In the genomic region with DNA sequence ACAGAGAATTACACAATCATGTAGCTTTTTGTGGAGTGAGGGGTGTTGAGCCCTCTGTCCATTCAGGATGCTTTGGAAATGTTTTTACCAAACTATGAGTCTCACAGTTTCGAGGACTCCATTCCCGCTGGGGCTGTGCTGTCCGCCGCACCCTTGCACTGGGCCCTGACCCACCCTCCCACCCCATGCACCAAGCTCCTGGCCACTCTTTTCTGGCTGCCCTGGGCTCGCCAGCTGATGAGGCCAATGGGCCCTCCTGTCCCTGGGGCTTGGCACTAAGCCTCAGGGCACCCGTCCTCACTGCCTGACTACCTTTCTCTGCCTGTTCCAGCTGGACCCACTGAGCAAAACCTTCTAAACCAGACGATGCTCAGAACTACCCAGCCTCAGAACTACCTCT, we compare ENCODE assay signal across 24 cellular contexts.
DNase-seq lines count a peak whose midpoint lies in the region; ATAC-seq and TF ChIP-seq lines count a peak whose summit lies in the region.
"Had no signal": no experiment of that assay in that cellular context is flagged by ENCODE, and none has a peak within 500 bp of the region (broad histone marks: within the 10 kb centered on the region; RNA-seq: fewer than 3 reads in every experiment).

No MANE protein-coding gene starts in this region.

- H3K36me3 ChIP-seq in heart right ventricle (no peaks in the 10 kb centered on the region), Peyer's patch (no peaks in the 10 kb centered on the region)
- H3K36me3 ChIP-seq: BE2C; BLaER1 treated with 17β-estradiol and CSF1 and Interleukin-3, amounts not matched to agents 10 nM and 100 nM had no signal

- no peaks in the 10 kb centered on the region for H3K9me3 Mint-ChIP-seq in type B pancreatic cell
- H3K9me3 Mint-ChIP-seq: CD4-positive, alpha-beta T cell; H9 had no signal

- DNase-seq in cardiac septum (ENCODE audit: low spot score) (peak; percentile 47), heart right ventricle (no peak), Peyer's patch (peak in 2 of 3 donors; percentile 22 to 23), posterior vena cava (ENCODE audit: low spot score) (peak; percentile 20), type B pancreatic cell (ENCODE audit: extremely low spot score, unreplicated experiment) (peak; percentile 20), SHP77 (lab: John Stamatoyannopoulos, UW) (no peak)
- no peak for DNase-seq in stimulated activated CD4-positive, alpha-beta T cell treated with anti-CD3 and anti-CD28 coated beads, Interleukin-4, amount 100 ng/mL, for 24 hours
- DNase-seq: 8988T, ACHN, AML-193, BE2C, DMS 273 treated with DMSO at 0.1 percent for 48 hours, DMS79, EL, GDM1 had no signal

- H3K4me1 Mint-ChIP-seq in type B pancreatic cell (ENCODE audit: unreplicated experiment), result peaks cover 5% of the 10 kb centered on the region
- H3K4me1 Mint-ChIP-seq: CD14-positive monocyte; CD8-positive, alpha-beta memory T cell; GM23338 had no signal

- intact Hi-C loops in cardiac septum (cut with DNase I), result no loop called here
- intact Hi-C loops in heart right ventricle (cut with DNase I), result no loop called here
- intact Hi-C loops in posterior vena cava (cut with DNase I), result no loop called here

- no peaks in the 10 kb centered on the region for H3K36me3 Mint-ChIP-seq in type B pancreatic cell
- H3K36me3 Mint-ChIP-seq: CD14-positive monocyte; CD8-positive, alpha-beta memory T cell had no signal

- H3K27me3 Mint-ChIP-seq in type B pancreatic cell, result no peaks in the 10 kb centered on the region
- H3K27me3 Mint-ChIP-seq: CD4-positive, alpha-beta T cell had no signal

- H3K27me3 ChIP-seq in heart right ventricle (peaks cover 0 to 6% (median 0%) of the 10 kb centered on the region in 7 donors), Peyer's patch (no peaks in the 10 kb centered on the region)
- H3K27me3 ChIP-seq: BE2C; BLaER1 treated with 17β-estradiol and CSF1 and Interleukin-3, amounts not matched to agents 10 nM and 100 nM had no signal

- TF ChIP-seq CTCF in heart right ventricle (IDR thresholded peaks at IDR 0.05) (no peak), Peyer's patch (IDR thresholded peaks at IDR 0.05) (no peak), type B pancreatic cell (conservative IDR thresholded peaks at IDR 0.05) (no peak)

- H3K4me3 ChIP-seq in heart right ventricle (no peak overlapping the region), Peyer's patch (no peak overlapping the region)
- H3K4me3 ChIP-seq: A549; BLaER1 treated with 17β-estradiol and CSF1 and Interleukin-3, amounts not matched to agents 10 nM and 100 nM; GM12878; GM23338 had no signal

- H3K27ac ChIP-seq in heart right ventricle (no peak overlapping the region), Peyer's patch (no peak overlapping the region)
- H3K27ac ChIP-seq: A549; BLaER1 treated with 17β-estradiol and CSF1 and Interleukin-3, amounts not matched to agents 10 nM and 100 nM had no signal

- WGBS in heart right ventricle, 2 donors, result 77 to 81% methylated on average over 7 of the region's 7 CpGs

- H3K4me3 Mint-ChIP-seq in type B pancreatic cell, result no peak overlapping the region
- H3K4me3 Mint-ChIP-seq: CD14-positive monocyte; CD4-positive, alpha-beta T cell; CD8-positive, alpha-beta memory T cell; GM23338; H9 had no signal

- no peaks in the 10 kb centered on the region for H3K4me1 ChIP-seq in heart right ventricle
- no peaks in the 10 kb centered on the region for H3K4me1 ChIP-seq in Peyer's patch
- H3K4me1 ChIP-seq: A549; BE2C; BLaER1 treated with 17β-estradiol and CSF1 and Interleukin-3, amounts not matched to agents 10 nM and 100 nM had no signal

- no peak for ATAC-seq in heart right ventricle
- ATAC-seq: A549, GM12878, GM23338, HCT116 had no signal

- TF ChIP-seq POLR2A in Peyer's patch (IDR thresholded peaks at IDR 0.05), result no peak

- no peak overlapping the region for H3K27ac Mint-ChIP-seq in type B pancreatic cell
- H3K27ac Mint-ChIP-seq: CD14-positive monocyte; CD4-positive, alpha-beta T cell; GM23338 had no signal

- H3K9me3 ChIP-seq in heart right ventricle, result peaks cover 0 to 8% (median 0%) of the 10 kb centered on the region in 11 donors
- no peaks in the 10 kb centered on the region for H3K9me3 ChIP-seq in Peyer's patch
- H3K9me3 ChIP-seq: BE2C; BLaER1 treated with 17β-estradiol and CSF1 and Interleukin-3, amounts not matched to agents 10 nM and 100 nM had no signal

Comparison
In these comparisons a context has a peak if more than half of its experiments do, and no peak if none do; other contexts are left out.
1. DNase-seq: peak in cardiac septum (single experiment), Peyer's patch (2 of 3), posterior vena cava (single experiment) and type B pancreatic cell (single experiment); none in heart right ventricle (0 of 2), stimulated activated CD4-positive, alpha-beta T cell treated with anti-CD3 and anti-CD28 coated beads, Interleukin-4, amount 100 ng/mL, for 24 hours (single experiment) and SHP77 (0 of 2).